In the genomic region with DNA sequence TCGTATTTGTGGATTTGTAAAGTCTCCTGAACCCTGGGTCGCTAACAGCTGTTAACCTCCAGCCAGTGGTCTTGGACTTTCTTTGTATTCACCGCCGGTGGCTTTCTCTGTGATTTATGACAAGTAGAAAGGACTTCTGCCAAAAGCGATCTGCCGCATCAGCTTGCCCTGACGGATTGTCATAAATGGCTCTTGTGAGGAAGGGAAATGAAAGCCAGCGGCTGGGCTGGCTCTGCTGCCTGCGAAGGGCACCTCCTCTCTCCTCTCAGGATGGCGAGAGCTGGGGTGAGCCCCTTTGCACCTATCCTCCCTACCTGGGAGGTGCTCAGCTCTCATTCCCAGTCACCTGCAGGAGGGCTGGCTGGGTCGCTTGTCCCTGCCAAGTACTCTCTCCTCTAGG, we compare ENCODE assay signal across 30 cellular contexts. TPM values are rescaled to one million over a fixed set of nuclear protein-coding genes. Genes with fewer than 3 reads are reported as not detected.
DNase-seq lines count a peak whose midpoint lies in the region; ATAC-seq and TF ChIP-seq lines count a peak whose summit lies in the region.
"Had no signal": no experiment of that assay in that cellular context is flagged by ENCODE, and none has a peak within 500 bp of the region (broad histone marks: within the 10 kb centered on the region; RNA-seq: fewer than 3 reads in every experiment).

No MANE protein-coding gene starts in this region.

- H3K4me1 Mint-ChIP-seq in neural progenitor cell: peaks cover 18% of the 10 kb centered on the region
- H3K4me1 Mint-ChIP-seq: activated CD4-positive, alpha-beta memory T cell treated with anti-CD3 and anti-CD28 coated beads, Interleukin-2, amount 10 ng/mL, durations not matched to agents 7 days and 5 days had no signal

- no peaks in the 10 kb centered on the region for H3K9me3 ChIP-seq in adrenal gland (replicated peaks in 1 of 3)
- H3K9me3 ChIP-seq in neural progenitor cell (ENCODE audit: low read depth): no peaks in the 10 kb centered on the region
- H3K9me3 ChIP-seq: BLaER1, gastroesophageal sphincter, mucosa of descending colon, upper lobe of left lung had no signal

- no peaks in the 10 kb centered on the region for H3F3A ChIP-seq in neural progenitor cell (ENCODE audit: low read depth)

- H3K9ac ChIP-seq in neural progenitor cell: no peak overlapping the region
- H3K9ac ChIP-seq: BLaER1, parathyroid adenoma had no signal

- H3K79me2 ChIP-seq in neural progenitor cell (ENCODE audit: low read depth): no peaks in the 10 kb centered on the region
- H3K79me2 ChIP-seq: parathyroid adenoma had no signal

- H2AFZ ChIP-seq in neural progenitor cell (replicated peaks): no peak overlapping the region
- H2AFZ ChIP-seq: parathyroid adenoma had no signal

- peaks cover 5% of the 10 kb centered on the region for H3K27me3 Mint-ChIP-seq in neural progenitor cell (ENCODE audit: insufficient read depth, low read depth)
- H3K27me3 Mint-ChIP-seq: activated CD4-positive, alpha-beta memory T cell treated with anti-CD3 and anti-CD28 coated beads, Interleukin-2, amount 10 ng/mL, durations not matched to agents 7 days and 5 days; natural killer cell treated with Interleukin-12 subunit alpha and Interleukin-12 subunit beta and Interleukin-15 and Interleukin-18, amount 100 ng/mL, for 72 hours had no signal

- DNase-seq in DMS79 treated with DMSO at 0.1 percent for 48 hours (lab: John Stamatoyannopoulos, UW) (peak; percentile 54), NCI-H1092 (lab: John Stamatoyannopoulos, UW) (peak; percentile 18), adrenal gland (peak in 4 of 7 donors; percentile 47 to 72 (median 56)), neural progenitor cell (ENCODE audit: low spot score) (no peak), LoVo (ENCODE audit: low spot score) (no peak)
- DNase-seq in activated CD4-positive, alpha-beta T cell treated with anti-CD3 and anti-CD28 coated beads, Interleukin-2, amount 50 U/mL, for 4 hours: no peak
- DNase-seq: activated CD4-positive, alpha-beta memory T cell treated with anti-CD3 and anti-CD28 coated beads, Interleukin-2, amount 10 ng/mL, durations not matched to agents 7 days and 5 days; activated CD8-positive, alpha-beta memory T cell treated with anti-CD3 and anti-CD28 coated beads, Interleukin-2, amount 50 U/mL, for 4 hours; activated naive CD4-positive, alpha-beta T cell; DMS53; GDM1; hippocampal formation; mucosa of descending colon; NCI-H146; NCI-H2171; NCI-H524 treated with DMSO at 0.1 percent for 48 hours; retina; Right ventricle myocardium superior; small intestine; stimulated activated naive CD4-positive, alpha-beta T cell; T-helper 2 cell; upper lobe of left lung had no signal

- no peaks in the 10 kb centered on the region for H3K9me3 Mint-ChIP-seq in neural progenitor cell
- H3K9me3 Mint-ChIP-seq: activated CD4-positive, alpha-beta memory T cell treated with anti-CD3 and anti-CD28 coated beads, Interleukin-2, amount 10 ng/mL, durations not matched to agents 7 days and 5 days; natural killer cell treated with Interleukin-12 subunit alpha and Interleukin-12 subunit beta and Interleukin-15 and Interleukin-18, amount 100 ng/mL, for 72 hours had no signal

- no peak overlapping the region for H3K4me2 ChIP-seq in neural progenitor cell
- H3K4me2 ChIP-seq: BLaER1 had no signal

- no peak for ATAC-seq in GM21528 (IDR thresholded peaks at IDR 0.05; ENCODE audit: low FRiP score, unreplicated experiment)
- ATAC-seq: activated CD4-positive, CD25-positive, alpha-beta regulatory T cell treated with anti-CD3 and anti-CD28 coated beads, Interleukin-2, amount 50 U/mL, for 24 hours; gastroesophageal sphincter; mucosa of descending colon; natural killer cell treated with Interleukin-12 subunit alpha and Interleukin-12 subunit beta and Interleukin-15 and Interleukin-18, amount 100 ng/mL, for 72 hours; Panc1; SK-N-SH treated with all-trans-retinoic acid at 6 μM for 48 hours had no signal

- no peak overlapping the region for H3K4me3 ChIP-seq in adrenal gland
- no peak overlapping the region for H3K4me3 ChIP-seq in neural progenitor cell
- H3K4me3 ChIP-seq: BLaER1, gastroesophageal sphincter, mucosa of descending colon, upper lobe of left lung had no signal

- WGBS in adrenal gland, 4 donors: 18 to 30% (median 26%) methylated on average over 9 to 11 of the region's 11 CpGs

- no peak for TF ChIP-seq CTCF in adrenal gland (IDR thresholded peaks at IDR 0.05)
- no peak for TF ChIP-seq CTCF in neural progenitor cell (IDR thresholded peaks at IDR 0.05)

- H3K27ac Mint-ChIP-seq in neural progenitor cell: peak overlapping the region; percentile 33
- H3K27ac Mint-ChIP-seq: activated CD4-positive, alpha-beta memory T cell treated with anti-CD3 and anti-CD28 coated beads, Interleukin-2, amount 10 ng/mL, durations not matched to agents 7 days and 5 days; natural killer cell treated with Interleukin-12 subunit alpha and Interleukin-12 subunit beta and Interleukin-15 and Interleukin-18, amount 100 ng/mL, for 72 hours had no signal

- H3K4me3 Mint-ChIP-seq in neural progenitor cell: no peak overlapping the region
- H3K4me3 Mint-ChIP-seq: activated CD4-positive, alpha-beta memory T cell treated with anti-CD3 and anti-CD28 coated beads, Interleukin-2, amount 10 ng/mL, durations not matched to agents 7 days and 5 days; natural killer cell treated with Interleukin-12 subunit alpha and Interleukin-12 subunit beta and Interleukin-15 and Interleukin-18, amount 100 ng/mL, for 72 hours had no signal

- H3K4me1 ChIP-seq in adrenal gland (replicated peaks in 1 of 2) (peaks cover 0 to 9% of the 10 kb centered on the region in 2 donors), neural progenitor cell (peaks cover 3% of the 10 kb centered on the region)
- H3K4me1 ChIP-seq: gastroesophageal sphincter, upper lobe of left lung had no signal

- intact Hi-C loops in adrenal gland (cut with DNase I): no loop called here

- H3K27me3 ChIP-seq in adrenal gland (no peaks in the 10 kb centered on the region), neural progenitor cell (no peaks in the 10 kb centered on the region)
- H3K27me3 ChIP-seq: BLaER1, gastroesophageal sphincter, upper lobe of left lung had no signal

- no peak overlapping the region for H3K27ac ChIP-seq in adrenal gland
- no peak overlapping the region for H3K27ac ChIP-seq in neural progenitor cell
- H3K27ac ChIP-seq: BLaER1, gastroesophageal sphincter, parathyroid adenoma, upper lobe of left lung had no signal

- H3K36me3 Mint-ChIP-seq in neural progenitor cell: peaks cover 3% of the 10 kb centered on the region
- H3K36me3 Mint-ChIP-seq: natural killer cell treated with Interleukin-12 subunit alpha and Interleukin-12 subunit beta and Interleukin-15 and Interleukin-18, amount 100 ng/mL, for 72 hours had no signal

- H3K36me3 ChIP-seq in adrenal gland (replicated peaks in 1 of 2) (no peaks in the 10 kb centered on the region), neural progenitor cell (no peaks in the 10 kb centered on the region)
- H3K36me3 ChIP-seq: BLaER1 had no signal

- no peak for TF ChIP-seq POLR2A in adrenal gland (IDR thresholded peaks at IDR 0.05)

- H4K20me1 ChIP-seq in neural progenitor cell (ENCODE audit: low read depth): no peaks in the 10 kb centered on the region
- H4K20me1 ChIP-seq: BLaER1 had no signal

RNA-seq across cellular contexts. Expression of gene DHRS12, which starts 25.6 kb away (rescaled TPM):
- 10 to 100 TPM in 4 of 8 donors, 1 to 10 TPM in 4; 4.3 to 16.6 (median 10.1) TPM for total RNA-seq in adrenal gland
- polyA plus RNA-seq in adrenal gland: 10 to 100 TPM; 12.1 to 33.9 (median 28.6) TPM
- 5.2 and 7.6 TPM in 2 replicates for total RNA-seq in neural progenitor cell (ENCODE audit: low replicate concordance)

Comparison
In these comparisons a context has a peak if more than half of its experiments do, and no peak if none do; other contexts are left out.
1. DNase-seq: peak in DMS79 treated with DMSO at 0.1 percent for 48 hours (single experiment), NCI-H1092 (single experiment) and adrenal gland (4 of 7); none in neural progenitor cell (single experiment), activated CD4-positive, alpha-beta T cell treated with anti-CD3 and anti-CD28 coated beads, Interleukin-2, amount 50 U/mL, for 4 hours (0 of 2) and LoVo (single experiment).